ENCODE assay signal across 11 cellular contexts in the genomic region with DNA sequence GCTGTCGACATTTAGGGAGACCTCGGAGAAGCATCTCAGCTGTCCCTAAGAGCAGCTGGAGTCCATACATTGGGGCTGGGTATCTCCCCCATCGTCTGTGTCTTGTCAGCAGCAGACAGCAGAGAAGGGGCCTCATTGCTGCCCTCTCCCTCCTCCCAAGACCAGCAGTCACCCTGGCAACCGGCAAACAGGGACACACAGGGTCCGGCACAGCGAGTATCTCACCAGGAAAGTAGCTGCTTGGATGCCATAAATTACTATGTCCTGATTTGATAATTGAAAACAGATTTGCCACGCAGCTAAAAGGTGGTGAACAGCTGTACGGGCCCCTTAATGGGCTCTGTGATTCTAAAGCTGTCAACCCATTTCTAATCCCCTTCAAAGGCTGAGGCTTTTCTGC.
DNase-seq lines count a peak whose midpoint lies in the region; ATAC-seq and TF ChIP-seq lines count a peak whose summit lies in the region.
"Had no signal": no experiment of that assay in that cellular context is flagged by ENCODE, and none has a peak within 500 bp of the region (broad histone marks: within the 10 kb centered on the region; RNA-seq: fewer than 3 reads in every experiment).

No MANE protein-coding gene starts in this region.

- no peaks in the 10 kb centered on the region for H3K9me3 Mint-ChIP-seq in CD8-positive, alpha-beta memory T cell
- no peaks in the 10 kb centered on the region for H3K9me3 Mint-ChIP-seq in neural progenitor cell
- no peaks in the 10 kb centered on the region for H3K9me3 Mint-ChIP-seq in activated CD4-positive, alpha-beta T cell treated with anti-CD3 and anti-CD28 coated beads, Interleukin-2, amount 10 ng/mL, durations not matched to agents 7 days and 5 days

- POLR2A ChIA-PET in CD8-positive, alpha-beta memory T cell (lab: Charles Lee): no interaction called here
- POLR2A ChIA-PET in activated CD4-positive, alpha-beta T cell treated with anti-CD3 and anti-CD28 coated beads, Interleukin-2, amount 10 ng/mL, durations not matched to agents 7 days and 5 days (lab: Charles Lee): no interaction called here

- H3F3A ChIP-seq in neural progenitor cell (ENCODE audit: low read depth): no peaks in the 10 kb centered on the region

- no peaks in the 10 kb centered on the region for H3K9me3 ChIP-seq in CD8-positive, alpha-beta memory T cell (ENCODE audit: low read length)
- no peaks in the 10 kb centered on the region for H3K9me3 ChIP-seq in ectodermal cell (ENCODE audit: control insufficient read depth, low read length)
- H3K9me3 ChIP-seq in neural progenitor cell (ENCODE audit: low read depth): no peaks in the 10 kb centered on the region
- no peaks in the 10 kb centered on the region for H3K9me3 ChIP-seq in lower lobe of right lung

- intact Hi-C loops in lower lobe of right lung (cut with DNase I): no loop called here

- no peak for DNase-seq in CD8-positive, alpha-beta memory T cell
- DNase-seq in NCI-H2081 treated with DMSO at 0.1 percent for 48 hours (lab: John Stamatoyannopoulos, UW) (peak; percentile 76), neural progenitor cell (ENCODE audit: low spot score) (peak; percentile 30), mucosa of gallbladder (ENCODE audit: low spot score) (no peak), lower lobe of right lung (no peak)
- DNase-seq in activated CD4-positive, alpha-beta T cell treated with anti-CD3 and anti-CD28 coated beads, Interleukin-2, amount 10 ng/mL, durations not matched to agents 7 days and 5 days: no peak
- no peak for DNase-seq in stimulated activated CD4-positive, alpha-beta T cell treated with anti-CD3 and anti-CD28 coated beads, Interleukin-1b, Interleukin-23, amount 100 ng/mL, for 48 hours
- DNase-seq: cerebellar nuclear complex, KG1, NCI-H526 had no signal

- no peak overlapping the region for H3K27ac ChIP-seq in CD8-positive, alpha-beta memory T cell (ENCODE audit: low read depth, low read length)
- H3K27ac ChIP-seq in ectodermal cell (ENCODE audit: insufficient read depth, low read depth, low read length, poor library complexity, severe bottlenecking): peak overlapping the region; percentile 47
- H3K27ac ChIP-seq in neural progenitor cell: no peak overlapping the region
- H3K27ac ChIP-seq in lower lobe of right lung: no peak overlapping the region

- ATAC-seq in lower lobe of right lung: no peak

- no peaks in the 10 kb centered on the region for H3K4me1 ChIP-seq in CD8-positive, alpha-beta memory T cell (ENCODE audit: insufficient read depth, low read length)
- H3K4me1 ChIP-seq in ectodermal cell (ENCODE audit: control insufficient read depth, insufficient read depth, low read length): peaks cover 15% of the 10 kb centered on the region
- no peaks in the 10 kb centered on the region for H3K4me1 ChIP-seq in neural progenitor cell
- peaks cover 10% of the 10 kb centered on the region for H3K4me1 ChIP-seq in lower lobe of right lung

- H3K36me3 Mint-ChIP-seq in CD8-positive, alpha-beta memory T cell: peaks cover 43 to 95% (median 46%) of the 10 kb centered on the region in 3 donors
- no peaks in the 10 kb centered on the region for H3K36me3 Mint-ChIP-seq in neural progenitor cell
- H3K36me3 Mint-ChIP-seq in activated CD4-positive, alpha-beta T cell treated with anti-CD3 and anti-CD28 coated beads, Interleukin-2, amount 10 ng/mL, durations not matched to agents 7 days and 5 days (ENCODE audit: low read depth): peaks cover 86% of the 10 kb centered on the region

- H3K4me2 ChIP-seq in neural progenitor cell: no peak overlapping the region

- no peak overlapping the region for H3K4me3 ChIP-seq in CD8-positive, alpha-beta memory T cell (ENCODE audit: low read length)
- no peak overlapping the region for H3K4me3 ChIP-seq in ectodermal cell (ENCODE audit: insufficient read depth, low read depth, low read length)
- H3K4me3 ChIP-seq in neural progenitor cell: no peak overlapping the region
- no peak overlapping the region for H3K4me3 ChIP-seq in lower lobe of right lung

- H4K20me1 ChIP-seq in neural progenitor cell (ENCODE audit: low read depth): no peaks in the 10 kb centered on the region

- no peaks in the 10 kb centered on the region for H3K27me3 Mint-ChIP-seq in CD8-positive, alpha-beta memory T cell
- H3K27me3 Mint-ChIP-seq in neural progenitor cell (ENCODE audit: insufficient read depth, low read depth): peaks cover 6% of the 10 kb centered on the region
- no peaks in the 10 kb centered on the region for H3K27me3 Mint-ChIP-seq in activated CD4-positive, alpha-beta T cell treated with anti-CD3 and anti-CD28 coated beads, Interleukin-2, amount 10 ng/mL, durations not matched to agents 7 days and 5 days

- H2AFZ ChIP-seq in neural progenitor cell (replicated peaks): no peak overlapping the region

- H3K27ac Mint-ChIP-seq in CD8-positive, alpha-beta memory T cell: peak overlapping the region in 5 of 8 donors; percentile 17 to 59 (median 47)
- H3K27ac Mint-ChIP-seq in neural progenitor cell: peak overlapping the region; percentile 28
- H3K27ac Mint-ChIP-seq in activated CD4-positive, alpha-beta T cell treated with anti-CD3 and anti-CD28 coated beads, Interleukin-2, amount 10 ng/mL, durations not matched to agents 7 days and 5 days: no peak overlapping the region

- TF ChIP-seq CTCF in neural progenitor cell (IDR thresholded peaks at IDR 0.05) (no peak), lower lobe of right lung (IDR thresholded peaks at IDR 0.05) (no peak)

- CTCF ChIA-PET in CD8-positive, alpha-beta memory T cell (lab: Charles Lee): interaction anchor here (1.2 to 1.3 kb wide), 2 partner anchors 12 to 14 kb away, joined by 4 read pairs; no protein-coding TSS in a partner anchor
- CTCF ChIA-PET in activated CD4-positive, alpha-beta T cell treated with anti-CD3 and anti-CD28 coated beads, Interleukin-2, amount 10 ng/mL, durations not matched to agents 7 days and 5 days (lab: Charles Lee): interaction anchor here (1.3 to 1.5 kb wide), 2 partner anchors 10 to 170 kb away, joined by 3 to 4 read pairs; no protein-coding TSS in a partner anchor

- H3K79me2 ChIP-seq in neural progenitor cell (ENCODE audit: low read depth): no peaks in the 10 kb centered on the region

- H3K36me3 ChIP-seq in CD8-positive, alpha-beta memory T cell (ENCODE audit: insufficient read depth, low read length): peaks cover 87% of the 10 kb centered on the region
- H3K36me3 ChIP-seq in ectodermal cell (ENCODE audit: control insufficient read depth, insufficient read depth, low read length) (no peaks in the 10 kb centered on the region), neural progenitor cell (no peaks in the 10 kb centered on the region), lower lobe of right lung (peaks cover 87% of the 10 kb centered on the region)

- H3K9ac ChIP-seq in neural progenitor cell: no peak overlapping the region

- H3K4me3 Mint-ChIP-seq in CD8-positive, alpha-beta memory T cell: no peak overlapping the region
- H3K4me3 Mint-ChIP-seq in neural progenitor cell: peak overlapping the region; percentile 7
- H3K4me3 Mint-ChIP-seq in activated CD4-positive, alpha-beta T cell treated with anti-CD3 and anti-CD28 coated beads, Interleukin-2, amount 10 ng/mL, durations not matched to agents 7 days and 5 days: no peak overlapping the region

- H3K4me1 Mint-ChIP-seq in CD8-positive, alpha-beta memory T cell: peaks cover 12 to 35% (median 25%) of the 10 kb centered on the region in 3 donors
- peaks cover 21% of the 10 kb centered on the region for H3K4me1 Mint-ChIP-seq in neural progenitor cell
- H3K4me1 Mint-ChIP-seq in activated CD4-positive, alpha-beta T cell treated with anti-CD3 and anti-CD28 coated beads, Interleukin-2, amount 10 ng/mL, durations not matched to agents 7 days and 5 days: peaks cover 12% of the 10 kb centered on the region

- no peaks in the 10 kb centered on the region for H3K27me3 ChIP-seq in CD8-positive, alpha-beta memory T cell (ENCODE audit: insufficient read depth, low read length, poor library complexity, severe bottlenecking)
- H3K27me3 ChIP-seq in ectodermal cell (ENCODE audit: control insufficient read depth, insufficient read depth, low read length, poor library complexity, severe bottlenecking): no peaks in the 10 kb centered on the region
- H3K27me3 ChIP-seq in neural progenitor cell: no peaks in the 10 kb centered on the region
- no peaks in the 10 kb centered on the region for H3K27me3 ChIP-seq in lower lobe of right lung (ENCODE audit: low read depth)

- 65 to 68% methylated on average over 8 of the region's 8 CpGs for WGBS in ectodermal cell, 2 experiments

Comparison
In these comparisons a context has a peak if more than half of its experiments do, and no peak if none do; other contexts are left out.
1. DNase-seq: peak in NCI-H2081 treated with DMSO at 0.1 percent for 48 hours (single experiment) and neural progenitor cell (single experiment); none in CD8-positive, alpha-beta memory T cell (0 of 5), activated CD4-positive, alpha-beta T cell treated with anti-CD3 and anti-CD28 coated beads, Interleukin-2, amount 10 ng/mL, durations not matched to agents 7 days and 5 days (single experiment), stimulated activated CD4-positive, alpha-beta T cell treated with anti-CD3 and anti-CD28 coated beads, Interleukin-1b, Interleukin-23, amount 100 ng/mL, for 48 hours (single experiment), mucosa of gallbladder (single experiment) and lower lobe of right lung (single experiment).